Comparison of ENCODE assay signal across 8 cellular contexts in the genomic region with DNA sequence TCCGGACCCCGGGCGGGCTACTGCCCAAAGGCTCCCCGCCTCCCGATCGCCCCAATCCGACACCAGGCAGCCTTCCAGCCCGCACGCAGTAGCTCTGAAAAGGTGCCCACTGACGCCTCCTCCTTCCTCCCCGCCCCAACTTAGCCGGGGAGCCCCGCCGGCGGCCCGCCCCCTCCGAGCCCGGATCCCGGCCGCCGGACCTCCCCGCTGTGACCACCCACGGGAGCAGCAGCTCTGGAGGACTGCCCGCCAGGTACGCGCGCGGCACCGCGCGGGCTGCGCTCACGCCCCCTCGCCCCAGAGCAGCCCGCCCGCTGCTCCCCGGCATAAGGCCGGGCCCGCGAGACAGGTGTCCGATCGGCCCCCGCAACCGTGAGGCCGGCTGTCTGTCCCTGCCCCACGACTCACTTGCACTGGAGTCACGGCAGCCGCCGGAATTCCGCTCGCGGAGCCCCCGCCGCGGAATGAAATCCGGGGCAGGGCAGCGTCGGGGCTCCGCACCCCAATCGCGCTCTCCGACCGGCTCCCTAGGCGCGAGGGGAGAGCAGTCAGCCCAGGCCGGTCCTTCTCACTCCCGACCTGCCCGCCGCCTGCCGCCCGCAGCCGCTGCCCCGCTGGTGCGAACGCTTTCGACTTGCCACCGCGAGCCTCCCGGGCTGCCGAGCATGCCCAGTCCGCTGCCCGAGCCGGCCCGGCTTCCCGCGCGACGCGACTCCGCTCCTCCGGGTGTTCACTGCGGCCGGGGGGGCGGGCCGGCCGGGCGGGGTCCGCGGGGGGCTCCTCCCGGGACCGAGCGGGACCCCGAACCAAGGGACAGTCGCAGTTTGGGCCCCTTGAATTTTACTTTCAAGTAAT. TPM values are rescaled to one million over a fixed set of nuclear protein-coding genes. Genes with fewer than 3 reads are reported as not detected.
DNase-seq lines count a peak whose midpoint lies in the region; ATAC-seq and TF ChIP-seq lines count a peak whose summit lies in the region.

A gene (minus strand): TSS at position 658 of the 855 bp plus-strand sequence. CDS start 279,842 bp downstream, outside the sequence.

- H3K27me3 ChIP-seq in CD4-positive, CD25-positive, alpha-beta regulatory T cell (ENCODE audit: control insufficient read depth, insufficient read depth, low read length): no peaks in the 10 kb centered on the region
- H3K27me3 ChIP-seq in PC-3 (ENCODE audit: low read length): no peaks in the 10 kb centered on the region
- no peaks in the 10 kb centered on the region for H3K27me3 ChIP-seq in muscle layer of colon (ENCODE audit: control insufficient read depth in 1 of 2, insufficient read depth in 2 of 2, low read length in 2 of 2)

- H3K4me1 ChIP-seq in CD4-positive, CD25-positive, alpha-beta regulatory T cell (ENCODE audit: control insufficient read depth, insufficient read depth, low read length, poor library complexity, severe bottlenecking): peaks cover 52% of the 10 kb centered on the region
- H3K4me1 ChIP-seq in PC-3 (ENCODE audit: insufficient read depth, low read length) (peaks cover 30% of the 10 kb centered on the region), muscle layer of colon (ENCODE audit: insufficient read depth, low read length) (peaks cover 33% of the 10 kb centered on the region)

- POLR2A ChIA-PET in PC-3 (lab: Charles Lee; ENCODE audit: unreplicated experiment): interaction anchor here (0.6 to 1.0 kb wide), 3 partner anchors 21 to 326 kb away, joined by 4 to 13 read pairs (median 4); no protein-coding TSS in a partner anchor

- peak within 1 kb of the TSS; percentile 100 for H3K27ac ChIP-seq in CD4-positive, CD25-positive, alpha-beta regulatory T cell (ENCODE audit: insufficient read depth, low read length, poor library complexity, severe bottlenecking)
- H3K27ac ChIP-seq in PC-3 (ENCODE audit: low read length) (peak within 1 kb of the TSS; percentile 89), muscle layer of colon (ENCODE audit: low read depth, low read length) (peak within 1 kb of the TSS; percentile 100)

- H3K79me2 ChIP-seq in PC-3 (ENCODE audit: low read length): peaks cover 50% of the 10 kb centered on the region

- H3F3A ChIP-seq in PC-3 (ENCODE audit: low read length, unreplicated experiment): no peaks in the 10 kb centered on the region

- intact Hi-C loops in PC-3 (cut with micrococcal nuclease): loop anchor here (1.0 to 10.0 kb wide), 10 partner anchors 37 to 399 kb away; no protein-coding TSS in a partner anchor

- peak; percentile 42 to 43 for ATAC-seq in CD4-positive, CD25-positive, alpha-beta regulatory T cell (ENCODE audit: low read depth in 2 of 2)
- ATAC-seq in GM19395 (IDR thresholded peaks at IDR 0.05; ENCODE audit: unreplicated experiment) (peak; percentile 30), HG03521 (IDR thresholded peaks at IDR 0.05; ENCODE audit: unreplicated experiment) (peak; percentile 25), PC-3 (peak; percentile 32), esophagus mucosa (peak; percentile 71)
- ATAC-seq in activated T-cell treated with anti-CD3 and anti-CD28 coated beads, Interleukin-2, amount 50 U/mL, for 72 hours (replicated peaks in 1 of 2): peak; percentile 58 to 64

- CTCF ChIA-PET in PC-3 (lab: Charles Lee): interaction anchor here (0.9 to 1.5 kb wide), 3 partner anchors 67 to 346 kb away, joined by 3 to 5 read pairs (median 5); no protein-coding TSS in a partner anchor

- no peaks in the 10 kb centered on the region for H3K36me3 Mint-ChIP-seq in CD4-positive, CD25-positive, alpha-beta regulatory T cell
- peaks cover 0 to 3% of the 10 kb centered on the region in 2 donors for H3K36me3 Mint-ChIP-seq in activated T-cell treated with anti-CD3 and anti-CD28 coated beads, Interleukin-2, amount 50 U/mL, for 72 hours (ENCODE audit: insufficient read depth in 2 of 2)

- peak within 1 kb of the TSS; percentile 87 for H3K4me2 ChIP-seq in PC-3 (ENCODE audit: low read length)

- peak within 1 kb of the TSS; percentile 98 to 99 (median 98) for H3K27ac Mint-ChIP-seq in CD4-positive, CD25-positive, alpha-beta regulatory T cell
- H3K27ac Mint-ChIP-seq in activated T-cell treated with anti-CD3 and anti-CD28 coated beads, Interleukin-2, amount 50 U/mL, for 72 hours: peak within 1 kb of the TSS; percentile 91

- peaks cover 6% of the 10 kb centered on the region for H3K27me3 Mint-ChIP-seq in CD4-positive, CD25-positive, alpha-beta regulatory T cell
- H3K27me3 Mint-ChIP-seq in activated T-cell treated with anti-CD3 and anti-CD28 coated beads, Interleukin-2, amount 50 U/mL, for 72 hours (ENCODE audit: low read depth): no peaks in the 10 kb centered on the region

- DNase-seq in CD4-positive, CD25-positive, alpha-beta regulatory T cell: peak; percentile 70 to 86 (median 82)
- DNase-seq in PC-3: peak; percentile 97
- peak; percentile 89 to 91 for DNase-seq in activated T-cell treated with anti-CD3 and anti-CD28 coated beads, Interleukin-2, amount 50 U/mL, for 72 hours
- peak; percentile 59 for DNase-seq in stimulated activated CD8-positive, alpha-beta memory T cell treated with anti-CD3 and anti-CD28 coated beads, Interleukin-7, amount 100 ng/mL, for 24 hours (ENCODE audit: low read depth)

- H3K4me1 Mint-ChIP-seq in CD4-positive, CD25-positive, alpha-beta regulatory T cell: peaks cover 25 to 45% (median 36%) of the 10 kb centered on the region in 4 donors
- H3K4me1 Mint-ChIP-seq in activated T-cell treated with anti-CD3 and anti-CD28 coated beads, Interleukin-2, amount 50 U/mL, for 72 hours (ENCODE audit: low read depth): peaks cover 46% of the 10 kb centered on the region

- no peaks in the 10 kb centered on the region for H3K36me3 ChIP-seq in CD4-positive, CD25-positive, alpha-beta regulatory T cell (ENCODE audit: control insufficient read depth, insufficient read depth, low read length)
- H3K36me3 ChIP-seq in PC-3 (ENCODE audit: low read depth, low read length) (no peaks in the 10 kb centered on the region), muscle layer of colon (ENCODE audit: insufficient read depth, low read length) (no peaks in the 10 kb centered on the region)

- no peak for TF ChIP-seq CTCF in PC-3 (conservative IDR thresholded peaks at IDR 0.05; ENCODE audit: low read depth, low read length)

- no TSS peak for BruUV-seq in PC-3 (replicated peaks; lab: Mats Ljungman, UMichigan)

- H3K9me3 Mint-ChIP-seq in CD4-positive, CD25-positive, alpha-beta regulatory T cell: no peaks in the 10 kb centered on the region
- H3K9me3 Mint-ChIP-seq in activated T-cell treated with anti-CD3 and anti-CD28 coated beads, Interleukin-2, amount 50 U/mL, for 72 hours: no peaks in the 10 kb centered on the region

- H3K9me2 ChIP-seq in PC-3 (replicated peaks; ENCODE audit: low read length): no peaks in the 10 kb centered on the region

- H3K4me3 Mint-ChIP-seq in CD4-positive, CD25-positive, alpha-beta regulatory T cell: peak within 1 kb of the TSS; percentile 95 to 100 (median 99)
- peak within 1 kb of the TSS; percentile 93 to 97 for H3K4me3 Mint-ChIP-seq in activated T-cell treated with anti-CD3 and anti-CD28 coated beads, Interleukin-2, amount 50 U/mL, for 72 hours

- peaks cover 7% of the 10 kb centered on the region; the same call in 1 of the 2 replicates for H4K20me1 ChIP-seq in PC-3 (ENCODE audit: low read length)

- peak within 1 kb of the TSS; percentile 93 for H3K4me3 ChIP-seq in CD4-positive, CD25-positive, alpha-beta regulatory T cell (ENCODE audit: low read depth, low read length)
- peak within 1 kb of the TSS; percentile 74 for H3K4me3 ChIP-seq in PC-3 (ENCODE audit: low read length)
- peak within 1 kb of the TSS; percentile 80 to 91 for H3K4me3 ChIP-seq in muscle layer of colon (ENCODE audit: low read depth in 1 of 2, low read length in 2 of 2)

- peak within 1 kb of the TSS; percentile 89 for H2AFZ ChIP-seq in PC-3 (ENCODE audit: low read length)

- no peaks in the 10 kb centered on the region for H3K9me3 ChIP-seq in CD4-positive, CD25-positive, alpha-beta regulatory T cell (ENCODE audit: control insufficient read depth in 2 of 2, low read length in 2 of 2)
- no peaks in the 10 kb centered on the region for H3K9me3 ChIP-seq in PC-3 (ENCODE audit: low read length)
- H3K9me3 ChIP-seq in muscle layer of colon (ENCODE audit: low read length): no peaks in the 10 kb centered on the region

- H3K9ac ChIP-seq in PC-3 (ENCODE audit: low read length) (peak within 1 kb of the TSS; percentile 85), muscle layer of colon (ENCODE audit: low read length) (peak within 1 kb of the TSS; percentile 86)

RNA-seq across cellular contexts. Expression of the gene that starts here (rescaled TPM):
- total RNA-seq in CD4-positive, CD25-positive, alpha-beta regulatory T cell: 241 TPM
- 10 to 100 TPM; 25.7 to 34.3 (median 31.4) TPM for polyA plus RNA-seq in CD4-positive, CD25-positive, alpha-beta regulatory T cell
- total RNA-seq in PC-3 (2014; rRNA removed) (61.4 and 68.2 TPM in 2 replicates), esophagus mucosa (20.8 TPM)
- 1 to 10 TPM; 8.9 to 9.7 TPM for total RNA-seq in activated T-cell treated with anti-CD3 and anti-CD28 coated beads, Interleukin-2, amount 50 U/mL, for 72 hours

Comparison
In these comparisons a context has a peak if more than half of its experiments do, and no peak if none do; other contexts are left out.
1. Peak in every context shown above with its lines: DNase-seq, ATAC-seq, H3K4me3 ChIP-seq and H3K27ac ChIP-seq.